ENCODE assay signal across 1 cellular context in the genomic region with DNA sequence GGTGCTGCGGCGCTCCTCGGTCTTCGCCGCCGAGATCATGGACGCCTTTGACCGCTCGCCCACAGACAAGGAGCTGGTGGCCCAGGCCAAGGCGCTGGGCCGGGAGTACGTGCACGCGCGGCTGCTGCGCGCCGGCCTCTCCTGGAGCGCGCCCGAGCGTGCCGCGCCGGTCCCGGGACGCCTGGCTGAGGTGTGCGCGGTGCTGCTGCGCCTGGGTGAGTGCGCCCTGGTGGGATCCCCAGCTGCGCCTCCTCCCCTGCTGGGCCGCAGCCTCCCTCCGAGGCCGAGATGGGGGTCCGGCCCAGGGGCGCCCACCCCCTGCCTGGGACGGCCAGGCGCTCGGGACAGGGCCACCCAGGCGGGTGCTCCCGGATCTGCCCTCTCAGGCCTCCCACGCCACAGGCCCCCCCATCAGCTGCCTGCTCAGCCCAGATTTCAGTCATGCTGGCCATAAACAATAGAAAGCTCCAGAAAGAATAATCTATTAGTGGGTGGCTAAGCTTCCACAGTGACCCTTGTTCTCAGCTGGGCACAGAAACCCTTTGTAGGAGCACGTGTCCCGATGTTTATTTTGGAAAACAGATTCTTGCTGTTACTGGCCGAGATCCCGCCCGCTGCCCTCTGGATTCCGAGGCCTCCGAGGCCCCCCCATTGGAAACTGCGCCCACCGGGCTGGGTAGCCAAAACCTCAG.
TF ChIP-seq lines count a peak whose summit lies in the region.

No MANE protein-coding gene starts in this region.

TF ChIP-seq in HepG2, 621 proteins besides CTCF, POLR2A, EP300 and RAD21 (continued from another document and continues in another):
- TF ChIP-seq, protein P1, sequence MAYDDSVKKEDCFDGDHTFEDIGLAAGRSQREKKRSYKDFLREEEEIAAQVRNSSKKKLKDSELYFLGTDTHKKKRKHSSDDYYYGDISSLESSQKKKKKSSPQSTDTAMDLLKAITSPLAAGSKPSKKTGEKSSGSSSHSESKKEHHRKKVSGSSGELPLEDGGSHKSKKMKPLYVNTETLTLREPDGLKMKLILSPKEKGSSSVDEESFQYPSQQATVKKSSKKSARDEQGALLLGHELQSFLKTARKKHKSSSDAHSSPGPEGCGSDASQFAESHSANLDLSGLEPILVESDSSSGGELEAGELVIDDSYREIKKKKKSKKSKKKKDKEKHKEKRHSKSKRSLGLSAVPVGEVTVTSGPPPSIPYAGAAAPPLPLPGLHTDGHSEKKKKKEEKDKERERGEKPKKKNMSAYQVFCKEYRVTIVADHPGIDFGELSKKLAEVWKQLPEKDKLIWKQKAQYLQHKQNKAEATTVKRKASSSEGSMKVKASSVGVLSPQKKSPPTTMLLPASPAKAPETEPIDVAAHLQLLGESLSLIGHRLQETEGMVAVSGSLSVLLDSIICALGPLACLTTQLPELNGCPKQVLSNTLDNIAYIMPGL (CRISPR knock-in tag; IDR thresholded peaks at IDR 0.05; ENCODE audit: borderline replicate concordance in 1 of 2, low read depth in 1 of 2), result peak in 1 of 2 experiments; percentile 42; a peak in 2 of 4 replicates
- TF ChIP-seq ZNF264 (CRISPR knock-in tag; IDR thresholded peaks at IDR 0.05) (peak; percentile 55; the same call in 1 of the 2 replicates), ZNF33B (CRISPR knock-in tag; IDR thresholded peaks at IDR 0.05) (0 out of 2 replicates have a peak, but pooled peaks have one; percentile 66), TBX2 (CRISPR knock-in tag; IDR thresholded peaks at IDR 0.05; ENCODE audit: borderline replicate concordance) (no peak), AGO2 (optimal IDR thresholded peaks at IDR 0.05; ENCODE audit: low read depth, low read length) (peak; percentile 86), ZNF451 (CRISPR knock-in tag; IDR thresholded peaks at IDR 0.05) (no peak), WIZ (CRISPR knock-in tag; IDR thresholded peaks at IDR 0.05) (0 out of 2 replicates have a peak, but pooled peaks have one; percentile 20), CHD4 (IDR thresholded peaks at IDR 0.05; ENCODE audit: borderline replicate concordance, low read length) (no peak), TAF1 (CRISPR knock-in tag; IDR thresholded peaks at IDR 0.05) (peak; percentile 28), ZNF768 (CRISPR knock-in tag; IDR thresholded peaks at IDR 0.05) (peak; percentile 72; the same call in 1 of the 2 replicates), ZFX (CRISPR knock-in tag; IDR thresholded peaks at IDR 0.05; ENCODE audit: low read depth) (peak; percentile 81), HNF4A (CRISPR knock-in tag; IDR thresholded peaks at IDR 0.05) (peak; percentile 38), FOXK1 (CRISPR knock-in tag; IDR thresholded peaks at IDR 0.05; ENCODE audit: borderline replicate concordance, low read depth) (no peak), ZNF614 (CRISPR knock-in tag; IDR thresholded peaks at IDR 0.05; ENCODE audit: borderline replicate concordance) (0 out of 2 replicates have a peak, but pooled peaks have one; percentile 40), MAF1 (CRISPR knock-in tag; IDR thresholded peaks at IDR 0.05; ENCODE audit: borderline replicate concordance) (0 out of 2 replicates have a peak, but pooled peaks have one; percentile 27), GFI1 (CRISPR knock-in tag; IDR thresholded peaks at IDR 0.05; ENCODE audit: borderline replicate concordance) (0 out of 2 replicates have a peak, but pooled peaks have one; percentile 3), RCOR2 (CRISPR knock-in tag; IDR thresholded peaks at IDR 0.05) (0 out of 2 replicates have a peak, but pooled peaks have one; percentile 22), ZNF253 (CRISPR knock-in tag; IDR thresholded peaks at IDR 0.05; ENCODE audit: borderline replicate concordance) (0 out of 2 replicates have a peak, but pooled peaks have one; percentile 16), RBFOX2 (IDR thresholded peaks at IDR 0.05; ENCODE audit: low read depth, low read length) (peak; percentile 77), NCOA5 (CRISPR knock-in tag; IDR thresholded peaks at IDR 0.05) (no peak), ZNF354B (CRISPR knock-in tag; IDR thresholded peaks at IDR 0.05) (no peak), ZNF282 (IDR thresholded peaks at IDR 0.05; ENCODE audit: partially characterized antibody) (no peak), ZNF652 (CRISPR knock-in tag; IDR thresholded peaks at IDR 0.05; ENCODE audit: borderline replicate concordance, low read depth) (no peak), ZSCAN20 (CRISPR knock-in tag; IDR thresholded peaks at IDR 0.05; ENCODE audit: borderline replicate concordance) (peak; percentile 53; the same call in 1 of the 2 replicates), FOXC1 (CRISPR knock-in tag; IDR thresholded peaks at IDR 0.05; ENCODE audit: borderline replicate concordance) (peak; percentile 74; the same call in 1 of the 2 replicates), ZNF230 (CRISPR knock-in tag; IDR thresholded peaks at IDR 0.05) (no peak; the same call in 1 of the 2 replicates), ZNF501 (CRISPR knock-in tag; IDR thresholded peaks at IDR 0.05) (peak; percentile 84), ZFP36L2 (CRISPR knock-in tag; IDR thresholded peaks at IDR 0.05) (no peak)
- TF ChIP-seq, protein P2, sequence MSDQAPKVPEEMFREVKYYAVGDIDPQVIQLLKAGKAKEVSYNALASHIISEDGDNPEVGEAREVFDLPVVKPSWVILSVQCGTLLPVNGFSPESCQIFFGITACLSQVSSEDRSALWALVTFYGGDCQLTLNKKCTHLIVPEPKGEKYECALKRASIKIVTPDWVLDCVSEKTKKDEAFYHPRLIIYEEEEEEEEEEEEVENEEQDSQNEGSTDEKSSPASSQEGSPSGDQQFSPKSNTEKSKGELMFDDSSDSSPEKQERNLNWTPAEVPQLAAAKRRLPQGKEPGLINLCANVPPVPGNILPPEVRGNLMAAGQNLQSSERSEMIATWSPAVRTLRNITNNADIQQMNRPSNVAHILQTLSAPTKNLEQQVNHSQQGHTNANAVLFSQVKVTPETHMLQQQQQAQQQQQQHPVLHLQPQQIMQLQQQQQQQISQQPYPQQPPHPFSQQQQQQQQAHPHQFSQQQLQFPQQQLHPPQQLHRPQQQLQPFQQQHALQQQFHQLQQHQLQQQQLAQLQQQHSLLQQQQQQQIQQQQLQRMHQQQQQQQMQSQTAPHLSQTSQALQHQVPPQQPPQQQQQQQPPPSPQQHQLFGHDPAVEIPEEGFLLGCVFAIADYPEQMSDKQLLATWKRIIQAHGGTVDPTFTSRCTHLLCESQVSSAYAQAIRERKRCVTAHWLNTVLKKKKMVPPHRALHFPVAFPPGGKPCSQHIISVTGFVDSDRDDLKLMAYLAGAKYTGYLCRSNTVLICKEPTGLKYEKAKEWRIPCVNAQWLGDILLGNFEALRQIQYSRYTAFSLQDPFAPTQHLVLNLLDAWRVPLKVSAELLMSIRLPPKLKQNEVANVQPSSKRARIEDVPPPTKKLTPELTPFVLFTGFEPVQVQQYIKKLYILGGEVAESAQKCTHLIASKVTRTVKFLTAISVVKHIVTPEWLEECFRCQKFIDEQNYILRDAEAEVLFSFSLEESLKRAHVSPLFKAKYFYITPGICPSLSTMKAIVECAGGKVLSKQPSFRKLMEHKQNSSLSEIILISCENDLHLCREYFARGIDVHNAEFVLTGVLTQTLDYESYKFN (CRISPR knock-in tag; conservative IDR thresholded peaks at IDR 0.05), result peak; percentile 37; the same call in 1 of the 2 replicates
- TF ChIP-seq, protein P3, sequence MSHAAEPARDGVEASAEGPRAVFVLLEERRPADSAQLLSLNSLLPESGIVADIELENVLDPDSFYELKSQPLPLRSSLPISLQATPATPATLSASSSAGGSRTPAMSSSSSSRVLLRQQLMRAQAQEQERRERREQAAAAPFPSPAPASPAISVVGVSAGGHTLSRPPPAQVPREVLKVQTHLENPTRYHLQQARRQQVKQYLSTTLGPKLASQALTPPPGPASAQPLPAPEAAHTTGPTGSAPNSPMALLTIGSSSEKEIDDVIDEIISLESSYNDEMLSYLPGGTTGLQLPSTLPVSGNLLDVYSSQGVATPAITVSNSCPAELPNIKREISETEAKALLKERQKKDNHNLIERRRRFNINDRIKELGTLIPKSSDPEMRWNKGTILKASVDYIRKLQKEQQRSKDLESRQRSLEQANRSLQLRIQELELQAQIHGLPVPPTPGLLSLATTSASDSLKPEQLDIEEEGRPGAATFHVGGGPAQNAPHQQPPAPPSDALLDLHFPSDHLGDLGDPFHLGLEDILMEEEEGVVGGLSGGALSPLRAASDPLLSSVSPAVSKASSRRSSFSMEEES (CRISPR knock-in tag; IDR thresholded peaks at IDR 0.05), result peak; percentile 58; the same call in 1 of the 2 replicates
- TF ChIP-seq, protein P4, sequence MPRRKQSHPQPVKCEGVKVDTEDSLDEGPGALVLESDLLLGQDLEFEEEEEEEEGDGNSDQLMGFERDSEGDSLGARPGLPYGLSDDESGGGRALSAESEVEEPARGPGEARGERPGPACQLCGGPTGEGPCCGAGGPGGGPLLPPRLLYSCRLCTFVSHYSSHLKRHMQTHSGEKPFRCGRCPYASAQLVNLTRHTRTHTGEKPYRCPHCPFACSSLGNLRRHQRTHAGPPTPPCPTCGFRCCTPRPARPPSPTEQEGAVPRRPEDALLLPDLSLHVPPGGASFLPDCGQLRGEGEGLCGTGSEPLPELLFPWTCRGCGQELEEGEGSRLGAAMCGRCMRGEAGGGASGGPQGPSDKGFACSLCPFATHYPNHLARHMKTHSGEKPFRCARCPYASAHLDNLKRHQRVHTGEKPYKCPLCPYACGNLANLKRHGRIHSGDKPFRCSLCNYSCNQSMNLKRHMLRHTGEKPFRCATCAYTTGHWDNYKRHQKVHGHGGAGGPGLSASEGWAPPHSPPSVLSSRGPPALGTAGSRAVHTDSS (CRISPR knock-in tag; conservative IDR thresholded peaks at IDR 0.05), result peak; percentile 72; the same call in 1 of the 2 replicates
- TF ChIP-seq, protein P5, sequence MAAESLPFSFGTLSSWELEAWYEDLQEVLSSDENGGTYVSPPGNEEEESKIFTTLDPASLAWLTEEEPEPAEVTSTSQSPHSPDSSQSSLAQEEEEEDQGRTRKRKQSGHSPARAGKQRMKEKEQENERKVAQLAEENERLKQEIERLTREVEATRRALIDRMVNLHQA (CRISPR knock-in tag; IDR thresholded peaks at IDR 0.05), result no peak
- TF ChIP-seq, protein P6, sequence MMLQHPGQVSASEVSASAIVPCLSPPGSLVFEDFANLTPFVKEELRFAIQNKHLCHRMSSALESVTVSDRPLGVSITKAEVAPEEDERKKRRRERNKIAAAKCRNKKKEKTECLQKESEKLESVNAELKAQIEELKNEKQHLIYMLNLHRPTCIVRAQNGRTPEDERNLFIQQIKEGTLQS (CRISPR knock-in tag; IDR thresholded peaks at IDR 0.05), result peak; percentile 35; the same call in 1 of the 2 replicates
- TF ChIP-seq, protein P7, sequence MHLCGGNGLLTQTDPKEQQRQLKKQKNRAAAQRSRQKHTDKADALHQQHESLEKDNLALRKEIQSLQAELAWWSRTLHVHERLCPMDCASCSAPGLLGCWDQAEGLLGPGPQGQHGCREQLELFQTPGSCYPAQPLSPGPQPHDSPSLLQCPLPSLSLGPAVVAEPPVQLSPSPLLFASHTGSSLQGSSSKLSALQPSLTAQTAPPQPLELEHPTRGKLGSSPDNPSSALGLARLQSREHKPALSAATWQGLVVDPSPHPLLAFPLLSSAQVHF (CRISPR knock-in tag; IDR thresholded peaks at IDR 0.05), result 0 out of 2 replicates have a peak, but pooled peaks have one; percentile 33
- TF ChIP-seq, protein P8, sequence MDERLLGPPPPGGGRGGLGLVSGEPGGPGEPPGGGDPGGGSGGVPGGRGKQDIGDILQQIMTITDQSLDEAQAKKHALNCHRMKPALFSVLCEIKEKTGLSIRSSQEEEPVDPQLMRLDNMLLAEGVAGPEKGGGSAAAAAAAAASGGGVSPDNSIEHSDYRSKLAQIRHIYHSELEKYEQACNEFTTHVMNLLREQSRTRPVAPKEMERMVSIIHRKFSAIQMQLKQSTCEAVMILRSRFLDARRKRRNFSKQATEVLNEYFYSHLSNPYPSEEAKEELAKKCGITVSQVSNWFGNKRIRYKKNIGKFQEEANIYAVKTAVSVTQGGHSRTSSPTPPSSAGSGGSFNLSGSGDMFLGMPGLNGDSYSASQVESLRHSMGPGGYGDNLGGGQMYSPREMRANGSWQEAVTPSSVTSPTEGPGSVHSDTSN (CRISPR knock-in tag; IDR thresholded peaks at IDR 0.05), result no peak
- TF ChIP-seq, protein P9, sequence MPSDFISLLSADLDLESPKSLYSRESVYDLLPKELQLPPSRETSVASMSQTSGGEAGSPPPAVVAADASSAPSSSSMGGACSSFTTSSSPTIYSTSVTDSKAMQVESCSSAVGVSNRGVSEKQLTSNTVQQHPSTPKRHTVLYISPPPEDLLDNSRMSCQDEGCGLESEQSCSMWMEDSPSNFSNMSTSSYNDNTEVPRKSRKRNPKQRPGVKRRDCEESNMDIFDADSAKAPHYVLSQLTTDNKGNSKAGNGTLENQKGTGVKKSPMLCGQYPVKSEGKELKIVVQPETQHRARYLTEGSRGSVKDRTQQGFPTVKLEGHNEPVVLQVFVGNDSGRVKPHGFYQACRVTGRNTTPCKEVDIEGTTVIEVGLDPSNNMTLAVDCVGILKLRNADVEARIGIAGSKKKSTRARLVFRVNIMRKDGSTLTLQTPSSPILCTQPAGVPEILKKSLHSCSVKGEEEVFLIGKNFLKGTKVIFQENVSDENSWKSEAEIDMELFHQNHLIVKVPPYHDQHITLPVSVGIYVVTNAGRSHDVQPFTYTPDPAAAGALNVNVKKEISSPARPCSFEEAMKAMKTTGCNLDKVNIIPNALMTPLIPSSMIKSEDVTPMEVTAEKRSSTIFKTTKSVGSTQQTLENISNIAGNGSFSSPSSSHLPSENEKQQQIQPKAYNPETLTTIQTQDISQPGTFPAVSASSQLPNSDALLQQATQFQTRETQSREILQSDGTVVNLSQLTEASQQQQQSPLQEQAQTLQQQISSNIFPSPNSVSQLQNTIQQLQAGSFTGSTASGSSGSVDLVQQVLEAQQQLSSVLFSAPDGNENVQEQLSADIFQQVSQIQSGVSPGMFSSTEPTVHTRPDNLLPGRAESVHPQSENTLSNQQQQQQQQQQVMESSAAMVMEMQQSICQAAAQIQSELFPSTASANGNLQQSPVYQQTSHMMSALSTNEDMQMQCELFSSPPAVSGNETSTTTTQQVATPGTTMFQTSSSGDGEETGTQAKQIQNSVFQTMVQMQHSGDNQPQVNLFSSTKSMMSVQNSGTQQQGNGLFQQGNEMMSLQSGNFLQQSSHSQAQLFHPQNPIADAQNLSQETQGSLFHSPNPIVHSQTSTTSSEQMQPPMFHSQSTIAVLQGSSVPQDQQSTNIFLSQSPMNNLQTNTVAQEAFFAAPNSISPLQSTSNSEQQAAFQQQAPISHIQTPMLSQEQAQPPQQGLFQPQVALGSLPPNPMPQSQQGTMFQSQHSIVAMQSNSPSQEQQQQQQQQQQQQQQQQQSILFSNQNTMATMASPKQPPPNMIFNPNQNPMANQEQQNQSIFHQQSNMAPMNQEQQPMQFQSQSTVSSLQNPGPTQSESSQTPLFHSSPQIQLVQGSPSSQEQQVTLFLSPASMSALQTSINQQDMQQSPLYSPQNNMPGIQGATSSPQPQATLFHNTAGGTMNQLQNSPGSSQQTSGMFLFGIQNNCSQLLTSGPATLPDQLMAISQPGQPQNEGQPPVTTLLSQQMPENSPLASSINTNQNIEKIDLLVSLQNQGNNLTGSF (CRISPR knock-in tag; IDR thresholded peaks at IDR 0.05), result 0 out of 2 replicates have a peak, but pooled peaks have one; percentile 52
- TF ChIP-seq, protein P10, sequence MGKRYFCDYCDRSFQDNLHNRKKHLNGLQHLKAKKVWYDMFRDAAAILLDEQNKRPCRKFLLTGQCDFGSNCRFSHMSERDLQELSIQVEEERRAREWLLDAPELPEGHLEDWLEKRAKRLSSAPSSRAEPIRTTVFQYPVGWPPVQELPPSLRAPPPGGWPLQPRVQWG (CRISPR knock-in tag; IDR thresholded peaks at IDR 0.05; ENCODE audit: borderline replicate concordance, low read depth), result no peak
